In genomic region chr3:111859974-111860859, GRCh38 we compare ENCODE assay signal across 8 cellular contexts. TPM values are rescaled to one million over a fixed set of nuclear protein-coding genes. Genes with fewer than 3 reads are reported as not detected.
DNase-seq lines count a peak whose midpoint lies in the region; TF ChIP-seq lines count a peak whose summit lies in the region.

No MANE protein-coding gene starts in this region.

- no peaks in the 10 kb centered on the region for H3K9me3 Mint-ChIP-seq in activated naive CD4-positive, alpha-beta T cell treated with anti-CD3 and anti-CD28 coated beads, Interleukin-2, amount 10 ng/mL, durations not matched to agents 7 days and 5 days

- H3K4me3 ChIP-seq in GM23248 (peak overlapping the region; percentile 81), SJCRH30 (peak overlapping the region; percentile 97), osteoblast (ENCODE audit: insufficient read depth, low read length) (peak overlapping the region; percentile 85), tibial nerve (peak overlapping the region; percentile 69 to 88 (median 78))

- no peaks in the 10 kb centered on the region for H3K9me2 ChIP-seq in GM23248 (ENCODE audit: insufficient read depth)

- H3K27ac ChIP-seq in GM23248, result peak overlapping the region; percentile 95
- H3K27ac ChIP-seq in SJCRH30, result peak overlapping the region; percentile 100
- H3K27ac ChIP-seq in osteoblast (ENCODE audit: low read depth, low read length), result peak overlapping the region; percentile 91
- peak overlapping the region; percentile 89 to 98 (median 98) for H3K27ac ChIP-seq in tibial nerve

- DNase-seq in ELR (ENCODE audit: low read depth) (peak; percentile 94), GM23248 (peak; percentile 93), KG1 (lab: John Stamatoyannopoulos, UW) (peak; percentile 78), SJCRH30 (peak; percentile 88 to 93), globus pallidus (ENCODE audit: low spot score) (peak; percentile 21), osteoblast (ENCODE audit: insufficient read length, low spot score, missing footprints) (peak; percentile 79), tibial nerve (ENCODE audit: low spot score in 2 of 2) (peak; percentile 67 to 83)
- DNase-seq in activated naive CD4-positive, alpha-beta T cell treated with anti-CD3 and anti-CD28 coated beads, Interleukin-2, amount 10 ng/mL, durations not matched to agents 7 days and 5 days, result peak; percentile 69

- H3K4me3 Mint-ChIP-seq in activated naive CD4-positive, alpha-beta T cell treated with anti-CD3 and anti-CD28 coated beads, Interleukin-2, amount 10 ng/mL, durations not matched to agents 7 days and 5 days, result peak overlapping the region; percentile 92

- TF ChIP-seq EP300 in tibial nerve (IDR thresholded peaks at IDR 0.05), result peak; percentile 4 to 90

- H2AFZ ChIP-seq in GM23248, result peak overlapping the region; percentile 64
- H2AFZ ChIP-seq in osteoblast (ENCODE audit: low read length), result no peak overlapping the region

- in situ Hi-C loops in GM23248 (cut with MboI), result loop anchor here (5.0 kb wide), 1 partner anchor 143 kb away; no protein-coding TSS in a partner anchor

- CTCF ChIA-PET in activated naive CD4-positive, alpha-beta T cell treated with anti-CD3 and anti-CD28 coated beads, Interleukin-2, amount 10 ng/mL, durations not matched to agents 7 days and 5 days (lab: Charles Lee), result interaction anchor here (0.7 to 3.4 kb wide), 10 partner anchors 39 to 191 kb away, joined by 3 to 26 read pairs (median 4); no protein-coding TSS in a partner anchor

- H3K27me3 Mint-ChIP-seq in activated naive CD4-positive, alpha-beta T cell treated with anti-CD3 and anti-CD28 coated beads, Interleukin-2, amount 10 ng/mL, durations not matched to agents 7 days and 5 days, result peaks cover 68% of the 10 kb centered on the region

- H3K4me2 ChIP-seq in GM23248 (ENCODE audit: unreplicated experiment), result peak overlapping the region; percentile 87
- H3K4me2 ChIP-seq in osteoblast (ENCODE audit: insufficient read depth, low read length), result peak overlapping the region; percentile 92

- H3K79me2 ChIP-seq in GM23248 (ENCODE audit: insufficient read depth) (peaks cover 45% of the 10 kb centered on the region), osteoblast (ENCODE audit: insufficient read depth, low read length) (peaks cover 62% of the 10 kb centered on the region)

- peaks cover 25% of the 10 kb centered on the region for H3K4me1 Mint-ChIP-seq in activated naive CD4-positive, alpha-beta T cell treated with anti-CD3 and anti-CD28 coated beads, Interleukin-2, amount 10 ng/mL, durations not matched to agents 7 days and 5 days

- no peaks in the 10 kb centered on the region for H3K27me3 ChIP-seq in GM23248 (replicated peaks; ENCODE audit: insufficient read depth)
- no peaks in the 10 kb centered on the region for H3K27me3 ChIP-seq in SJCRH30
- H3K27me3 ChIP-seq in osteoblast (ENCODE audit: insufficient read depth, low read length), result no peaks in the 10 kb centered on the region
- H3K27me3 ChIP-seq in tibial nerve, result no peaks in the 10 kb centered on the region

- whole genome bisulfite sequencing in GM23248 (ENCODE audit: low coverage in 1 of 2, low lambda C conversion rate in 2 of 2, missing lambda C conversion rate in 2 of 2), 2 experiments, result 0 to 1% methylated on average over 32 to 35 of the region's 35 CpGs
- WGBS in tibial nerve, 2 donors, result 1% methylated on average over 35 of the region's 35 CpGs

- peak; percentile 58 for TF ChIP-seq CTCF in osteoblast (IDR thresholded peaks at IDR 0.05; ENCODE audit: extremely low read depth, low read depth, low read length)
- peak; percentile 28 to 85 (median 59) for TF ChIP-seq CTCF in tibial nerve (IDR thresholded peaks at IDR 0.05)

- H3K9me3 ChIP-seq in GM23248 (ENCODE audit: low read depth), result no peaks in the 10 kb centered on the region
- H3K9me3 ChIP-seq in SJCRH30 (replicated peaks), result no peaks in the 10 kb centered on the region
- no peaks in the 10 kb centered on the region for H3K9me3 ChIP-seq in osteoblast (ENCODE audit: low read depth, low read length)
- no peaks in the 10 kb centered on the region for H3K9me3 ChIP-seq in tibial nerve

- no peaks in the 10 kb centered on the region for H3K36me3 ChIP-seq in GM23248 (ENCODE audit: low read depth)
- H3K36me3 ChIP-seq in SJCRH30, result peaks cover 6% of the 10 kb centered on the region; the same call in 1 of the 2 replicates
- peaks cover 4% of the 10 kb centered on the region for H3K36me3 ChIP-seq in osteoblast (ENCODE audit: insufficient read depth, low read length)
- no peaks in the 10 kb centered on the region for H3K36me3 ChIP-seq in tibial nerve

- H3K4me1 ChIP-seq in GM23248 (ENCODE audit: insufficient read depth) (peaks cover 42% of the 10 kb centered on the region), SJCRH30 (peaks cover 35% of the 10 kb centered on the region), osteoblast (ENCODE audit: insufficient read depth, low read length) (peaks cover 32% of the 10 kb centered on the region), tibial nerve (peaks cover 0 to 50% (median 20%) of the 10 kb centered on the region in 4 donors)

- peak overlapping the region; percentile 97 for H3K9ac ChIP-seq in GM23248

- peak in 1 of 2 donors; percentile 74 for TF ChIP-seq POLR2A in tibial nerve (IDR thresholded peaks at IDR 0.05)

- H4K20me1 ChIP-seq in GM23248 (ENCODE audit: insufficient read depth) (no peaks in the 10 kb centered on the region), osteoblast (ENCODE audit: insufficient read depth, low read length) (no peaks in the 10 kb centered on the region)

- H3F3A ChIP-seq in GM23248 (ENCODE audit: insufficient read depth), result peaks cover 45% of the 10 kb centered on the region

- no peaks in the 10 kb centered on the region for H3K36me3 Mint-ChIP-seq in activated naive CD4-positive, alpha-beta T cell treated with anti-CD3 and anti-CD28 coated beads, Interleukin-2, amount 10 ng/mL, durations not matched to agents 7 days and 5 days

- H3K27ac Mint-ChIP-seq in activated naive CD4-positive, alpha-beta T cell treated with anti-CD3 and anti-CD28 coated beads, Interleukin-2, amount 10 ng/mL, durations not matched to agents 7 days and 5 days, result peak overlapping the region; percentile 77

RNA-seq across cellular contexts. Expression of gene PHLDB2, which starts 1.2 kb away (rescaled TPM):
- total RNA-seq in GM23248 (2014; rRNA removed; shearing (Covaris generic)), result 60.6 and 63.9 TPM in 2 replicates
- polyA plus RNA-seq in GM23248 (2016; fragmentation: Nextera tagmentation; extraction: Ambion mirVana), result 53.3 and 55.6 TPM in 2 replicates
- 93.4 and 102 TPM in 2 replicates for total RNA-seq in SJCRH30 (2014; rRNA removed; shearing (Covaris generic))
- total RNA-seq in osteoblast (96.4 and 107 TPM in 2 replicates), tibial nerve (100 to 1,000 TPM in 1 of 4 donors, 10 to 100 TPM in 3; 81.6 to 171 (median 88.2) TPM)

Comparison
In these comparisons a context has a peak if more than half of its experiments do, and no peak if none do; other contexts are left out.
1. Peak in every context shown above with its lines: DNase-seq, H3K4me3 ChIP-seq and H3K27ac ChIP-seq.
2. DNase-seq: peak in every context shown above with its lines; median percentile 94 in ELR; 93 in GM23248; 90 in SJCRH30; 79 in osteoblast; 78 in KG1; 75 in tibial nerve; 69 in activated naive CD4-positive, alpha-beta T cell treated with anti-CD3 and anti-CD28 coated beads, Interleukin-2, amount 10 ng/mL, durations not matched to agents 7 days and 5 days; 21 in globus pallidus.